In the genomic region with DNA sequence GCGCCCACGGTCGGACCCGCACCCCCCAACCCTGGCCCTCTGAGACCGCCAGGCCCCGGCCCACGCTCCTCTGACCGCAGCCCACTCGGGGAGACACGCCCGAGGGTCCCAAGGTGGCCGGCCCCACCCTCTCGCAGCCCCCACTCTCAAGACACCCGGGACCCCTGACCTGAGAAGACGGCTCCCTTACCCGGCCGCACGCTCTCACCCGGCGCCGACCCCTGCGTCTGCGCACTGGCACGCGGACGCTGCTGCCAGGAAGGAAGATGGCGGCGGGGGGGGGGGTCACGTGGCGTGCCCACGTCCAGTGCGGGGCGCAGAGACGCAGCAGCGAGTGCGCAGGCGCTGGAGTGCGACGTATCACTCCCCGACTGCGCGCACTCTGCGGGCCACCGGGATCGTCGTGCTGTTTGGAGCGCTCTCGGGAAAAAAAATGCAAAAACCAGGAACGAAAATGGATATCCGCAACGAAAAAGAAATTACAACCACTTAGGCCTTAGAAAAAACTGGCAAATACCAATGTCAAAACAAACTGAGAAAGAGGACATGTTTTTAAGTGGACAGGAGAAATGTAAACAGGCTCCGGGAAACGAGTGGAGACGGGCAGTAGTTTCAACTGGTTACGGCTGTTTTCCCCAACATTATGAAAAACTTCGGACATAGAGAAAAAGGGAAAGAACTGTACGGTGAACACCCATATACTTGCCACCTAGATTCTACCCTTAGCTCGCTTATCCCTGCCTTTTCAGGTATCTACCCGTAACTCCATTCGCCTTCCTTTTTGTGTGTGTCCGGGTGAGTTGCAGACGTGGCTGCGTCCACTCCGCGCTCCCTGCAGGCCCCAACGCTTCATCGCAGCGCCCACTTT, we compare ENCODE assay signal across 1 cellular context.
TF ChIP-seq lines count a peak whose summit lies in the region.

A gene (minus strand): TSS at position 236 of the 868 bp plus-strand sequence. CDS start 902 bp downstream, outside the sequence.

TF ChIP-seq in HepG2, 621 proteins besides CTCF, POLR2A, EP300 and RAD21 (continued from another document and continues in another):
- TF ChIP-seq, protein P1, sequence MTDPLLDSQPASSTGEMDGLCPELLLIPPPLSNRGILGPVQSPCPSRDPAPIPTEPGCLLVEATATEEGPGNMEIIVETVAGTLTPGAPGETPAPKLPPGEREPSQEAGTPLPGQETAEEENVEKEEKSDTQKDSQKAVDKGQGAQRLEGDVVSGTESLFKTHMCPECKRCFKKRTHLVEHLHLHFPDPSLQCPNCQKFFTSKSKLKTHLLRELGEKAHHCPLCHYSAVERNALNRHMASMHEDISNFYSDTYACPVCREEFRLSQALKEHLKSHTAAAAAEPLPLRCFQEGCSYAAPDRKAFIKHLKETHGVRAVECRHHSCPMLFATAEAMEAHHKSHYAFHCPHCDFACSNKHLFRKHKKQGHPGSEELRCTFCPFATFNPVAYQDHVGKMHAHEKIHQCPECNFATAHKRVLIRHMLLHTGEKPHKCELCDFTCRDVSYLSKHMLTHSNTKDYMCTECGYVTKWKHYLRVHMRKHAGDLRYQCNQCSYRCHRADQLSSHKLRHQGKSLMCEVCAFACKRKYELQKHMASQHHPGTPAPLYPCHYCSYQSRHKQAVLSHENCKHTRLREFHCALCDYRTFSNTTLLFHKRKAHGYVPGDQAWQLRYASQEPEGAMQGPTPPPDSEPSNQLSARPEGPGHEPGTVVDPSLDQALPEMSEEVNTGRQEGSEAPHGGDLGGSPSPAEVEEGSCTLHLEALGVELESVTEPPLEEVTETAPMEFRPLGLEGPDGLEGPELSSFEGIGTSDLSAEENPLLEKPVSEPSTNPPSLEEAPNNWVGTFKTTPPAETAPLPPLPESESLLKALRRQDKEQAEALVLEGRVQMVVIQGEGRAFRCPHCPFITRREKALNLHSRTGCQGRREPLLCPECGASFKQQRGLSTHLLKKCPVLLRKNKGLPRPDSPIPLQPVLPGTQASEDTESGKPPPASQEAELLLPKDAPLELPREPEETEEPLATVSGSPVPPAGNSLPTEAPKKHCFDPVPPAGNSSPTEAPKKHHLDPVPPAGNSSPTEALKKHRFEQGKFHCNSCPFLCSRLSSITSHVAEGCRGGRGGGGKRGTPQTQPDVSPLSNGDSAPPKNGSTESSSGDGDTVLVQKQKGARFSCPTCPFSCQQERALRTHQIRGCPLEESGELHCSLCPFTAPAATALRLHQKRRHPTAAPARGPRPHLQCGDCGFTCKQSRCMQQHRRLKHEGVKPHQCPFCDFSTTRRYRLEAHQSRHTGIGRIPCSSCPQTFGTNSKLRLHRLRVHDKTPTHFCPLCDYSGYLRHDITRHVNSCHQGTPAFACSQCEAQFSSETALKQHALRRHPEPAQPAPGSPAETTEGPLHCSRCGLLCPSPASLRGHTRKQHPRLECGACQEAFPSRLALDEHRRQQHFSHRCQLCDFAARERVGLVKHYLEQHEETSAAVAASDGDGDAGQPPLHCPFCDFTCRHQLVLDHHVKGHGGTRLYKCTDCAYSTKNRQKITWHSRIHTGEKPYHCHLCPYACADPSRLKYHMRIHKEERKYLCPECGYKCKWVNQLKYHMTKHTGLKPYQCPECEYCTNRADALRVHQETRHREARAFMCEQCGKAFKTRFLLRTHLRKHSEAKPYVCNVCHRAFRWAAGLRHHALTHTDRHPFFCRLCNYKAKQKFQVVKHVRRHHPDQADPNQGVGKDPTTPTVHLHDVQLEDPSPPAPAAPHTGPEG (CRISPR knock-in tag; IDR thresholded peaks at IDR 0.05), result peak; percentile 47
- TF ChIP-seq ASH2L (IDR thresholded peaks at IDR 0.05; ENCODE audit: insufficient read length, low read depth, low read length) (no peak), ZNF660 (CRISPR knock-in tag; IDR thresholded peaks at IDR 0.05; ENCODE audit: borderline replicate concordance, low read depth) (no peak), SPEN (CRISPR knock-in tag; IDR thresholded peaks at IDR 0.05; ENCODE audit: low read depth) (no peak), HCFC1 (IDR thresholded peaks at IDR 0.05; ENCODE audit: low read depth, low read length) (peak; percentile 75), POLR2G (IDR thresholded peaks at IDR 0.05; ENCODE audit: low read depth, low read length) (peak; percentile 88), ZNF326 (CRISPR knock-in tag; IDR thresholded peaks at IDR 0.05; ENCODE audit: borderline replicate concordance) (no peak), GATA4 (IDR thresholded peaks at IDR 0.05; ENCODE audit: borderline replicate concordance, low read depth) (peak; percentile 55; the same call in 1 of the 2 replicates), MIER3 (CRISPR knock-in tag; IDR thresholded peaks at IDR 0.05; ENCODE audit: borderline replicate concordance) (peak; percentile 66; the same call in 1 of the 2 replicates), ZNF253 (CRISPR knock-in tag; IDR thresholded peaks at IDR 0.05; ENCODE audit: borderline replicate concordance) (no peak), THAP11 (CRISPR knock-in tag; IDR thresholded peaks at IDR 0.05) (peak; percentile 84), ELF4 (CRISPR knock-in tag; IDR thresholded peaks at IDR 0.05; ENCODE audit: borderline replicate concordance) (0 out of 2 replicates have a peak, but pooled peaks have one; percentile 31), POLR2AphosphoS2 (IDR thresholded peaks at IDR 0.05; ENCODE audit: low read depth, low read length) (no peak), ZNF331 (CRISPR knock-in tag; IDR thresholded peaks at IDR 0.05) (peak; percentile 64), HNRNPLL (IDR thresholded peaks at IDR 0.05; ENCODE audit: low read depth, low read length, poor library complexity, severe bottlenecking) (peak; percentile 96), NONO (IDR thresholded peaks at IDR 0.05) (no peak), NONO (CRISPR knock-in tag; conservative IDR thresholded peaks at IDR 0.05) (peak; percentile 86), ZNF777 (CRISPR knock-in tag; IDR thresholded peaks at IDR 0.05) (no peak), ZBTB21 (CRISPR knock-in tag; IDR thresholded peaks at IDR 0.05) (no peak), ZNF460 (CRISPR knock-in tag; IDR thresholded peaks at IDR 0.05; ENCODE audit: borderline replicate concordance) (no peak), NKX3-1 (CRISPR knock-in tag; IDR thresholded peaks at IDR 0.05) (no peak), FOXA1 (IDR thresholded peaks at IDR 0.05) (no peak), FOXA1 (CRISPR knock-in tag; IDR thresholded peaks at IDR 0.05) (peak; percentile 27)
- TF ChIP-seq, protein P2, sequence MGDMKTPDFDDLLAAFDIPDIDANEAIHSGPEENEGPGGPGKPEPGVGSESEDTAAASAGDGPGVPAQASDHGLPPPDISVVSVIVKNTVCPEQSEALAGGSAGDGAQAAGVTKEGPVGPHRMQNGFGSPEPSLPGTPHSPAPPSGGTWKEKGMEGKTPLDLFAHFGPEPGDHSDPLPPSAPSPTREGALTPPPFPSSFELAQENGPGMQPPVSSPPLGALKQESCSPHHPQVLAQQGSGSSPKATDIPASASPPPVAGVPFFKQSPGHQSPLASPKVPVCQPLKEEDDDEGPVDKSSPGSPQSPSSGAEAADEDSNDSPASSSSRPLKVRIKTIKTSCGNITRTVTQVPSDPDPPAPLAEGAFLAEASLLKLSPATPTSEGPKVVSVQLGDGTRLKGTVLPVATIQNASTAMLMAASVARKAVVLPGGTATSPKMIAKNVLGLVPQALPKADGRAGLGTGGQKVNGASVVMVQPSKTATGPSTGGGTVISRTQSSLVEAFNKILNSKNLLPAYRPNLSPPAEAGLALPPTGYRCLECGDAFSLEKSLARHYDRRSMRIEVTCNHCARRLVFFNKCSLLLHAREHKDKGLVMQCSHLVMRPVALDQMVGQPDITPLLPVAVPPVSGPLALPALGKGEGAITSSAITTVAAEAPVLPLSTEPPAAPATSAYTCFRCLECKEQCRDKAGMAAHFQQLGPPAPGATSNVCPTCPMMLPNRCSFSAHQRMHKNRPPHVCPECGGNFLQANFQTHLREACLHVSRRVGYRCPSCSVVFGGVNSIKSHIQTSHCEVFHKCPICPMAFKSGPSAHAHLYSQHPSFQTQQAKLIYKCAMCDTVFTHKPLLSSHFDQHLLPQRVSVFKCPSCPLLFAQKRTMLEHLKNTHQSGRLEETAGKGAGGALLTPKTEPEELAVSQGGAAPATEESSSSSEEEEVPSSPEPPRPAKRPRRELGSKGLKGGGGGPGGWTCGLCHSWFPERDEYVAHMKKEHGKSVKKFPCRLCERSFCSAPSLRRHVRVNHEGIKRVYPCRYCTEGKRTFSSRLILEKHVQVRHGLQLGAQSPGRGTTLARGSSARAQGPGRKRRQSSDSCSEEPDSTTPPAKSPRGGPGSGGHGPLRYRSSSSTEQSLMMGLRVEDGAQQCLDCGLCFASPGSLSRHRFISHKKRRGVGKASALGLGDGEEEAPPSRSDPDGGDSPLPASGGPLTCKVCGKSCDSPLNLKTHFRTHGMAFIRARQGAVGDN (CRISPR knock-in tag; IDR thresholded peaks at IDR 0.05), result peak; percentile 87
- TF ChIP-seq, protein P3, sequence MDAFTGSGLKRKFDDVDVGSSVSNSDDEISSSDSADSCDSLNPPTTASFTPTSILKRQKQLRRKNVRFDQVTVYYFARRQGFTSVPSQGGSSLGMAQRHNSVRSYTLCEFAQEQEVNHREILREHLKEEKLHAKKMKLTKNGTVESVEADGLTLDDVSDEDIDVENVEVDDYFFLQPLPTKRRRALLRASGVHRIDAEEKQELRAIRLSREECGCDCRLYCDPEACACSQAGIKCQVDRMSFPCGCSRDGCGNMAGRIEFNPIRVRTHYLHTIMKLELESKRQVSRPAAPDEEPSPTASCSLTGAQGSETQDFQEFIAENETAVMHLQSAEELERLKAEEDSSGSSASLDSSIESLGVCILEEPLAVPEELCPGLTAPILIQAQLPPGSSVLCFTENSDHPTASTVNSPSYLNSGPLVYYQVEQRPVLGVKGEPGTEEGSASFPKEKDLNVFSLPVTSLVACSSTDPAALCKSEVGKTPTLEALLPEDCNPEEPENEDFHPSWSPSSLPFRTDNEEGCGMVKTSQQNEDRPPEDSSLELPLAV (CRISPR knock-in tag; conservative IDR thresholded peaks at IDR 0.05; ENCODE audit: low read depth), result no peak
- TF ChIP-seq, protein P4, sequence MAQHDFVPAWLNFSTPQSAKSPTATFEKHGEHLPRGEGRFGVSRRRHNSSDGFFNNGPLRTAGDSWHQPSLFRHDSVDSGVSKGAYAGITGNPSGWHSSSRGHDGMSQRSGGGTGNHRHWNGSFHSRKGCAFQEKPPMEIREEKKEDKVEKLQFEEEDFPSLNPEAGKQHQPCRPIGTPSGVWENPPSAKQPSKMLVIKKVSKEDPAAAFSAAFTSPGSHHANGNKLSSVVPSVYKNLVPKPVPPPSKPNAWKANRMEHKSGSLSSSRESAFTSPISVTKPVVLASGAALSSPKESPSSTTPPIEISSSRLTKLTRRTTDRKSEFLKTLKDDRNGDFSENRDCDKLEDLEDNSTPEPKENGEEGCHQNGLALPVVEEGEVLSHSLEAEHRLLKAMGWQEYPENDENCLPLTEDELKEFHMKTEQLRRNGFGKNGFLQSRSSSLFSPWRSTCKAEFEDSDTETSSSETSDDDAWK (CRISPR knock-in tag; IDR thresholded peaks at IDR 0.05), result no peak
- TF ChIP-seq, protein P5, sequence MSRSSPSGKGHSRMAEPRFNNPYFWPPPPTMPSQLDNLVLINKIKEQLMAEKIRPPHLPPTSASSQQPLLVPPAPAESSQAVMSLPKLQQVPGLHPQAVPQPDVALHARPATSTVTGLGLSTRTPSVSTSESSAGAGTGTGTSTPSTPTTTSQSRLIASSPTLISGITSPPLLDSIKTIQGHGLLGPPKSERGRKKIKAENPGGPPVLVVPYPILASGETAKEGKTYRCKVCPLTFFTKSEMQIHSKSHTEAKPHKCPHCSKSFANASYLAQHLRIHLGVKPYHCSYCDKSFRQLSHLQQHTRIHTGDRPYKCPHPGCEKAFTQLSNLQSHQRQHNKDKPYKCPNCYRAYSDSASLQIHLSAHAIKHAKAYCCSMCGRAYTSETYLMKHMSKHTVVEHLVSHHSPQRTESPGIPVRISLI (CRISPR knock-in tag; IDR thresholded peaks at IDR 0.05; ENCODE audit: borderline replicate concordance), result peak; percentile 28; the same call in 1 of the 2 replicates
- TF ChIP-seq, protein P6, sequence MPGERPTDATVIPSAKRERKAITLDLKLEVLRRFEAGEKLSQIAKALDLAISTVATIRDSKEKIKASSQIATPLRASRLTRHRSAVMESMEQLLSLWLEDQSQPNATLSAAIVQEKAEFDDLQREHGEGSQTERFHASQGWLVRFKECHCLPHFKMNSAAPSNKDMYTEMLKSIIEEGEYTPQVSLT (CRISPR knock-in tag; IDR thresholded peaks at IDR 0.05; ENCODE audit: borderline replicate concordance, low read depth), result 0 out of 2 replicates have a peak, but pooled peaks have one; percentile 41
- TF ChIP-seq, protein P7, sequence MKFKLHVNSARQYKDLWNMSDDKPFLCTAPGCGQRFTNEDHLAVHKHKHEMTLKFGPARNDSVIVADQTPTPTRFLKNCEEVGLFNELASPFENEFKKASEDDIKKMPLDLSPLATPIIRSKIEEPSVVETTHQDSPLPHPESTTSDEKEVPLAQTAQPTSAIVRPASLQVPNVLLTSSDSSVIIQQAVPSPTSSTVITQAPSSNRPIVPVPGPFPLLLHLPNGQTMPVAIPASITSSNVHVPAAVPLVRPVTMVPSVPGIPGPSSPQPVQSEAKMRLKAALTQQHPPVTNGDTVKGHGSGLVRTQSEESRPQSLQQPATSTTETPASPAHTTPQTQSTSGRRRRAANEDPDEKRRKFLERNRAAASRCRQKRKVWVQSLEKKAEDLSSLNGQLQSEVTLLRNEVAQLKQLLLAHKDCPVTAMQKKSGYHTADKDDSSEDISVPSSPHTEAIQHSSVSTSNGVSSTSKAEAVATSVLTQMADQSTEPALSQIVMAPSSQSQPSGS (CRISPR knock-in tag; IDR thresholded peaks at IDR 0.05), result peak; percentile 46; the same call in 1 of the 2 replicates
- TF ChIP-seq, protein P8, sequence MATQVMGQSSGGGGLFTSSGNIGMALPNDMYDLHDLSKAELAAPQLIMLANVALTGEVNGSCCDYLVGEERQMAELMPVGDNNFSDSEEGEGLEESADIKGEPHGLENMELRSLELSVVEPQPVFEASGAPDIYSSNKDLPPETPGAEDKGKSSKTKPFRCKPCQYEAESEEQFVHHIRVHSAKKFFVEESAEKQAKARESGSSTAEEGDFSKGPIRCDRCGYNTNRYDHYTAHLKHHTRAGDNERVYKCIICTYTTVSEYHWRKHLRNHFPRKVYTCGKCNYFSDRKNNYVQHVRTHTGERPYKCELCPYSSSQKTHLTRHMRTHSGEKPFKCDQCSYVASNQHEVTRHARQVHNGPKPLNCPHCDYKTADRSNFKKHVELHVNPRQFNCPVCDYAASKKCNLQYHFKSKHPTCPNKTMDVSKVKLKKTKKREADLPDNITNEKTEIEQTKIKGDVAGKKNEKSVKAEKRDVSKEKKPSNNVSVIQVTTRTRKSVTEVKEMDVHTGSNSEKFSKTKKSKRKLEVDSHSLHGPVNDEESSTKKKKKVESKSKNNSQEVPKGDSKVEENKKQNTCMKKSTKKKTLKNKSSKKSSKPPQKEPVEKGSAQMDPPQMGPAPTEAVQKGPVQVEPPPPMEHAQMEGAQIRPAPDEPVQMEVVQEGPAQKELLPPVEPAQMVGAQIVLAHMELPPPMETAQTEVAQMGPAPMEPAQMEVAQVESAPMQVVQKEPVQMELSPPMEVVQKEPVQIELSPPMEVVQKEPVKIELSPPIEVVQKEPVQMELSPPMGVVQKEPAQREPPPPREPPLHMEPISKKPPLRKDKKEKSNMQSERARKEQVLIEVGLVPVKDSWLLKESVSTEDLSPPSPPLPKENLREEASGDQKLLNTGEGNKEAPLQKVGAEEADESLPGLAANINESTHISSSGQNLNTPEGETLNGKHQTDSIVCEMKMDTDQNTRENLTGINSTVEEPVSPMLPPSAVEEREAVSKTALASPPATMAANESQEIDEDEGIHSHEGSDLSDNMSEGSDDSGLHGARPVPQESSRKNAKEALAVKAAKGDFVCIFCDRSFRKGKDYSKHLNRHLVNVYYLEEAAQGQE (IDR thresholded peaks at IDR 0.05; ENCODE audit: borderline replicate concordance in 1 of 2, low read depth in 1 of 2, low read length in 2 of 2), result peak in 1 of 2 experiments; percentile 5; a peak in 1 of 4 replicates
